In the genomic region with DNA sequence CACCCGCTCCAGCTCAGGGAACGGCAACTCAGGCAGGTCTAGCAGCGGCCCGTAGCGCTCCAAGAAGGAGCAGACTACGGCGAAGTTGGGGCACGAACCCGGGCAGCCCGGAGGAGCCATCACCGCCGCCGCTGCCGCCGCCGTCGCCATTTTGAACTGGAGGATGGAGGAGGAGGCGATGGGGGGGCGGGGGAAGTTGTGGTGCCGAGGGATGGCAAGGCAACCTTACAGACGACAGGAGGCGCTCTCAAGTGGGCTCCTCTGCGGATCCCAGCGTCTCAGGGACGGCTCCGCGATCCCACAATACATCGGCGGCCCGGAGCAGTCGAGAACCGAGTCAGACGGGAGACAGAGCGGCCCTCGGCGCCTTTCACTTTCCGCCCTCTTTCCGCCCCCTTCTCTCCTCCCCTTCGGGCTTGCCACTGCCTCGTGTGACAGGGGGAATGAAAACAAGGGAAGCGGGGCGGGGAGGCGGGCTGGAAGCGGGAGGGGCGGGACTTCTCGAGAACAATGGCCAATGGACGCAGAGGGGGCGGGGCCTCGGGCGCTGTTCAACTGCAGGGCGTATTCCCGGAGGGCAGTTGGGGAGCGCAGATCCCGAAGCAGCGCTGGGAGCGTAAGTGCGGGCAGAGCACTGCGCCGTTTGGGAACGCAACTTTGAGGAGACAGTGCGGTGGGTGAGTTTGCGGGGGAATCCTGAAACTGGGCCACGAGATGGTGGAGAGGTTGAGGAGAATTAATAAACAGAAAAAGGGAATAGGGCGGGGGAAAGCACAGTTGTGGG, we compare ENCODE assay signal across 8 cellular contexts. TPM values are rescaled to one million over a fixed set of nuclear protein-coding genes. Genes with fewer than 3 reads are reported as not detected.
DNase-seq lines count a peak whose midpoint lies in the region; ATAC-seq and TF ChIP-seq lines count a peak whose summit lies in the region.

TSS of gene AAMDC (plus strand) at position 580 of the 784 bp plus-strand sequence. CDS start 21,353 bp downstream, outside the sequence.
A gene with protein sequence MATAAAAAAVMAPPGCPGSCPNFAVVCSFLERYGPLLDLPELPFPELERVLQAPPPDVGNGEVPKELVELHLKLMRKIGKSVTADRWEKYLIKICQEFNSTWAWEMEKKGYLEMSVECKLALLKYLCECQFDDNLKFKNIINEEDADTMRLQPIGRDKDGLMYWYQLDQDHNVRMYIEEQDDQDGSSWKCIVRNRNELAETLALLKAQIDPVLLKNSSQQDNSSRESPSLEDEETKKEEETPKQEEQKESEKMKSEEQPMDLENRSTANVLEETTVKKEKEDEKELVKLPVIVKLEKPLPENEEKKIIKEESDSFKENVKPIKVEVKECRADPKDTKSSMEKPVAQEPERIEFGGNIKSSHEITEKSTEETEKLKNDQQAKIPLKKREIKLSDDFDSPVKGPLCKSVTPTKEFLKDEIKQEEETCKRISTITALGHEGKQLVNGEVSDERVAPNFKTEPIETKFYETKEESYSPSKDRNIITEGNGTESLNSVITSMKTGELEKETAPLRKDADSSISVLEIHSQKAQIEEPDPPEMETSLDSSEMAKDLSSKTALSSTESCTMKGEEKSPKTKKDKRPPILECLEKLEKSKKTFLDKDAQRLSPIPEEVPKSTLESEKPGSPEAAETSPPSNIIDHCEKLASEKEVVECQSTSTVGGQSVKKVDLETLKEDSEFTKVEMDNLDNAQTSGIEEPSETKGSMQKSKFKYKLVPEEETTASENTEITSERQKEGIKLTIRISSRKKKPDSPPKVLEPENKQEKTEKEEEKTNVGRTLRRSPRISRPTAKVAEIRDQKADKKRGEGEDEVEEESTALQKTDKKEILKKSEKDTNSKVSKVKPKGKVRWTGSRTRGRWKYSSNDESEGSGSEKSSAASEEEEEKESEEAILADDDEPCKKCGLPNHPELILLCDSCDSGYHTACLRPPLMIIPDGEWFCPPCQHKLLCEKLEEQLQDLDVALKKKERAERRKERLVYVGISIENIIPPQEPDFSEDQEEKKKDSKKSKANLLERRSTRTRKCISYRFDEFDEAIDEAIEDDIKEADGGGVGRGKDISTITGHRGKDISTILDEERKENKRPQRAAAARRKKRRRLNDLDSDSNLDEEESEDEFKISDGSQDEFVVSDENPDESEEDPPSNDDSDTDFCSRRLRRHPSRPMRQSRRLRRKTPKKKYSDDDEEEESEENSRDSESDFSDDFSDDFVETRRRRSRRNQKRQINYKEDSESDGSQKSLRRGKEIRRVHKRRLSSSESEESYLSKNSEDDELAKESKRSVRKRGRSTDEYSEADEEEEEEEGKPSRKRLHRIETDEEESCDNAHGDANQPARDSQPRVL (N-terminal part only) (minus strand): TSS at position 158 of the 784 bp plus-strand sequence. CDS start 8 bp downstream, at position 150.

- 0 to 1% methylated on average over 64 of the region's 64 CpGs for WGBS in ectodermal cell, 2 experiments

- CTCF ChIA-PET in CD8-positive, alpha-beta T cell (lab: Charles Lee): interaction anchor here (1.0 kb wide), 1 partner anchor 175 kb away, joined by 3 read pairs; no protein-coding TSS in a partner anchor
- CTCF ChIA-PET in activated CD8-positive, alpha-beta T cell treated with anti-CD3 and anti-CD28 coated beads for 36 hours (lab: Charles Lee): interaction anchor here (1.0 kb wide), 1 partner anchor 197 kb away, joined by 3 read pairs; no protein-coding TSS in a partner anchor

- peak; percentile 92 to 98 (median 96) for DNase-seq in CD8-positive, alpha-beta T cell
- peak; percentile 95 for DNase-seq in HK-2 (ENCODE audit: unreplicated experiment)
- peak; percentile 90 for DNase-seq in NCI-H82 treated with DMSO at 0.1 percent for 48 hours (lab: John Stamatoyannopoulos, UW; ENCODE audit: unreplicated experiment)
- DNase-seq in activated CD8-positive, alpha-beta T cell treated with anti-CD3 and anti-CD28 coated beads for 36 hours: peak; percentile 98
- peak; percentile 98 to 99 for DNase-seq in lung microvascular endothelial cell (ENCODE audit: low read depth in 2 of 2)
- DNase-seq in stimulated activated CD4-positive, alpha-beta T cell treated with anti-CD3 and anti-CD28 coated beads, TNF-alpha, amount 100 ng/mL, for 48 hours (ENCODE audit: low read depth in 3 of 3): peak; percentile 92 to 98 (median 94)

- H3K27me3 ChIP-seq in CD8-positive, alpha-beta T cell (ENCODE audit: insufficient read depth, low read length): no peaks in the 10 kb centered on the region
- H3K27me3 ChIP-seq in ectodermal cell (ENCODE audit: control insufficient read depth, insufficient read depth, low read length, poor library complexity, severe bottlenecking): no peaks in the 10 kb centered on the region

- no peaks in the 10 kb centered on the region for H3K27me3 Mint-ChIP-seq in CD8-positive, alpha-beta T cell (ENCODE audit: low read depth)
- H3K27me3 Mint-ChIP-seq in activated CD8-positive, alpha-beta T cell treated with anti-CD3 and anti-CD28 coated beads for 36 hours: no peaks in the 10 kb centered on the region

- H3K27ac Mint-ChIP-seq in CD8-positive, alpha-beta T cell: peak within 1 kb of the TSS; percentile 99
- H3K27ac Mint-ChIP-seq in activated CD8-positive, alpha-beta T cell treated with anti-CD3 and anti-CD28 coated beads for 36 hours: peak within 1 kb of the TSS; percentile 98

- intact Hi-C loops in CD8-positive, alpha-beta T cell (cut with DNase I, micrococcal nuclease): loop anchor here (1.0 to 5.0 kb wide), 5 partner anchors 174 to 754 kb away; partner anchors contain the start of genes INTS4 (in 2 of the 2), ALG8 (in 1 of the 2), CLNS1A (in 1 of the 2) and KCTD21 (in 1 of the 2)
- intact Hi-C loops in activated CD8-positive, alpha-beta T cell treated with anti-CD3 and anti-CD28 coated beads for 36 hours (cut with micrococcal nuclease): no loop called here

- H3K4me1 Mint-ChIP-seq in CD8-positive, alpha-beta T cell (ENCODE audit: low read depth): peaks cover 38% of the 10 kb centered on the region
- peaks cover 28% of the 10 kb centered on the region for H3K4me1 Mint-ChIP-seq in activated CD8-positive, alpha-beta T cell treated with anti-CD3 and anti-CD28 coated beads for 36 hours (ENCODE audit: low read depth)

- peak within 1 kb of the TSS; percentile 79 for H3K4me3 ChIP-seq in CD8-positive, alpha-beta T cell (ENCODE audit: low read depth, low read length)
- H3K4me3 ChIP-seq in ectodermal cell (ENCODE audit: insufficient read depth, low read depth, low read length): peak within 1 kb of the TSS; percentile 99

- no peaks in the 10 kb centered on the region for H3K36me3 ChIP-seq in CD8-positive, alpha-beta T cell (ENCODE audit: insufficient read depth, low read length)
- H3K36me3 ChIP-seq in ectodermal cell (ENCODE audit: control insufficient read depth, insufficient read depth, low read length): peaks cover 2% of the 10 kb centered on the region

- peak; percentile 79 for ATAC-seq in CD8-positive, alpha-beta T cell
- peak; percentile 78 for ATAC-seq in GM19452 (IDR thresholded peaks at IDR 0.05; ENCODE audit: unreplicated experiment)
- ATAC-seq in activated CD8-positive, alpha-beta T cell treated with anti-CD3 and anti-CD28 coated beads for 36 hours: peak; percentile 85

- peaks cover 35% of the 10 kb centered on the region for H3K4me1 ChIP-seq in CD8-positive, alpha-beta T cell (ENCODE audit: insufficient read depth, low read length)
- H3K4me1 ChIP-seq in ectodermal cell (ENCODE audit: control insufficient read depth, insufficient read depth, low read length): peaks cover 6% of the 10 kb centered on the region

- peak; percentile 53 for TF ChIP-seq CTCF in CD8-positive, alpha-beta T cell (IDR thresholded peaks at IDR 0.05)
- peak; percentile 64 for TF ChIP-seq CTCF in activated CD8-positive, alpha-beta T cell treated with anti-CD3 and anti-CD28 coated beads for 36 hours (IDR thresholded peaks at IDR 0.05)

- H3K36me3 Mint-ChIP-seq in CD8-positive, alpha-beta T cell: peaks cover 17% of the 10 kb centered on the region
- H3K36me3 Mint-ChIP-seq in activated CD8-positive, alpha-beta T cell treated with anti-CD3 and anti-CD28 coated beads for 36 hours (ENCODE audit: low read depth): no peaks in the 10 kb centered on the region

- H3K27ac ChIP-seq in CD8-positive, alpha-beta T cell (ENCODE audit: low read depth, low read length): peak within 1 kb of the TSS; percentile 83
- peak within 1 kb of the TSS; percentile 90 for H3K27ac ChIP-seq in ectodermal cell (ENCODE audit: insufficient read depth, low read depth, low read length, poor library complexity, severe bottlenecking)

- POLR2A ChIA-PET in CD8-positive, alpha-beta T cell (lab: Charles Lee): interaction anchor here (3.6 kb wide), 1 partner anchor 174 kb away, joined by 23 read pairs; the partner anchor contains the start of gene INTS4
- POLR2A ChIA-PET in activated CD8-positive, alpha-beta T cell treated with anti-CD3 and anti-CD28 coated beads for 36 hours (lab: Charles Lee): interaction anchor here (0.5 to 2.0 kb wide), 7 partner anchors 16 to 941 kb away, joined by 3 to 9 read pairs (median 3); partner anchors contain the start of gene INTS4

- H3K9me3 Mint-ChIP-seq in CD8-positive, alpha-beta T cell: no peaks in the 10 kb centered on the region
- H3K9me3 Mint-ChIP-seq in activated CD8-positive, alpha-beta T cell treated with anti-CD3 and anti-CD28 coated beads for 36 hours: no peaks in the 10 kb centered on the region

- H3K9me3 ChIP-seq in CD8-positive, alpha-beta T cell (ENCODE audit: low read length): no peaks in the 10 kb centered on the region
- H3K9me3 ChIP-seq in ectodermal cell (ENCODE audit: control insufficient read depth, low read length): no peaks in the 10 kb centered on the region

- H3K4me3 Mint-ChIP-seq in CD8-positive, alpha-beta T cell: peak within 1 kb of the TSS; percentile 100
- H3K4me3 Mint-ChIP-seq in activated CD8-positive, alpha-beta T cell treated with anti-CD3 and anti-CD28 coated beads for 36 hours: peak within 1 kb of the TSS; percentile 96

RNA-seq across cellular contexts. Expression of gene AAMDC, which starts in this region (rescaled TPM):
- total RNA-seq in CD8-positive, alpha-beta T cell: 1 to 10 TPM; 1.4 to 2.0 TPM
- 1 to 10 TPM; 3.7 to 4.9 TPM for total RNA-seq in activated CD8-positive, alpha-beta T cell treated with anti-CD3 and anti-CD28 coated beads for 36 hours
- polyA plus RNA-seq in ectodermal cell (2013, experiment 1 of 4): 29.7 TPM
- 36.5 TPM for polyA plus RNA-seq in ectodermal cell (2013, experiment 2 of 4)
- 26.3 TPM for polyA plus RNA-seq in ectodermal cell (2013, experiment 3 of 4)
- polyA plus RNA-seq in ectodermal cell (2013, experiment 4 of 4): 30.3 TPM
- total RNA-seq in lung microvascular endothelial cell: 48.4 and 49.8 TPM in 2 replicates

RNA-seq across cellular contexts. Expression of the second gene that starts in this region (rescaled TPM):
- 100 to 1,000 TPM in 1 of 2 experiments, 10 to 100 TPM in 1; 96.7 to 103 TPM for total RNA-seq in CD8-positive, alpha-beta T cell
- 10 to 100 TPM; 45.4 to 47.7 TPM for total RNA-seq in activated CD8-positive, alpha-beta T cell treated with anti-CD3 and anti-CD28 coated beads for 36 hours
- 92.2 TPM for polyA plus RNA-seq in ectodermal cell (2013, experiment 1 of 4)
- polyA plus RNA-seq in ectodermal cell (2013, experiment 2 of 4): 87.5 TPM
- 65.2 TPM for polyA plus RNA-seq in ectodermal cell (2013, experiment 3 of 4)
- 74.9 TPM for polyA plus RNA-seq in ectodermal cell (2013, experiment 4 of 4)
- total RNA-seq in lung microvascular endothelial cell: 16.6 and 20.4 TPM in 2 replicates

Comparison
In these comparisons a context has a peak if more than half of its experiments do, and no peak if none do; other contexts are left out.
1. Peak in every context shown above with its lines: DNase-seq, ATAC-seq, H3K4me3 ChIP-seq and H3K27ac ChIP-seq.